In genomic region chr2:33133436-33133835, GRCh38 we compare ENCODE assay signal across 13 cellular contexts.
DNase-seq lines count a peak whose midpoint lies in the region; ATAC-seq and TF ChIP-seq lines count a peak whose summit lies in the region.
"Had no signal": no experiment of that assay in that cellular context is flagged by ENCODE, and none has a peak within 500 bp of the region (broad histone marks: within the 10 kb centered on the region; RNA-seq: fewer than 3 reads in every experiment).

No MANE protein-coding gene starts in this region.

- no peaks in the 10 kb centered on the region for H3K9me3 ChIP-seq in HEK293 (ENCODE audit: control insufficient read depth, insufficient read depth, low read depth, low read length)
- H3K9me3 ChIP-seq in cardiac muscle cell (ENCODE audit: low read depth), result no peaks in the 10 kb centered on the region
- H3K9me3 ChIP-seq: BE2C had no signal

- TF ChIP-seq CTCF in HEK293 (tag by site-specific recombination; IDR thresholded peaks at IDR 0.05) (no peak), VCaP (conservative IDR thresholded peaks at IDR 0.05) (no peak), cardiac muscle cell (IDR thresholded peaks at IDR 0.05; ENCODE audit: low read depth, low read length) (no peak)

- no peak overlapping the region for H3K4me3 Mint-ChIP-seq in stimulated activated naive CD8-positive, alpha-beta T cell treated with anti-CD3 and anti-CD28 coated beads, Interleukin-15, amount 100 ng/mL, for 72 hours
- H3K4me3 Mint-ChIP-seq: stimulated activated memory B cell treated with anti-CD40 and anti-IgM and Interleukin-4, amounts not matched to agents 10 μg/mL and 1 μg/mL and 100 μg/mL, for 72 hours had no signal

- no peaks in the 10 kb centered on the region for H3K27me3 ChIP-seq in cardiac muscle cell

- H3K36me3 ChIP-seq in HEK293 (ENCODE audit: control insufficient read depth in 2 of 2, insufficient read depth in 1 of 2, low read length in 2 of 2) (no peaks in the 10 kb centered on the region), cardiac muscle cell (peaks cover 8% of the 10 kb centered on the region)
- H3K36me3 ChIP-seq: BE2C had no signal

- CTCF ChIA-PET in HEK293 (lab: Yijun Ruan, JAX), result interaction anchor here (0.7 to 1.4 kb wide), 2 partner anchors 13 to 82 kb away, joined by 3 to 5 read pairs; no protein-coding TSS in a partner anchor

- no peak for ATAC-seq in GM18498 (IDR thresholded peaks at IDR 0.05; ENCODE audit: unreplicated experiment)
- no peak for ATAC-seq in stimulated activated naive CD8-positive, alpha-beta T cell treated with anti-CD3 and anti-CD28 coated beads, Interleukin-15, amount 100 ng/mL, for 72 hours
- ATAC-seq in HG02763 (IDR thresholded peaks at IDR 0.05; ENCODE audit: unreplicated experiment), result no peak
- ATAC-seq: stimulated activated memory B cell treated with anti-CD40 and anti-IgM and Interleukin-4, amounts not matched to agents 10 μg/mL and 1 μg/mL and 100 μg/mL, for 72 hours had no signal

- H3K4me1 ChIP-seq in HEK293 (ENCODE audit: control insufficient read depth, insufficient read depth, low read length), result peaks cover 19% of the 10 kb centered on the region
- peaks cover 41% of the 10 kb centered on the region for H3K4me1 ChIP-seq in cardiac muscle cell (ENCODE audit: low read depth)
- H3K4me1 ChIP-seq: BE2C had no signal

- H3K27ac ChIP-seq in HEK293 (ENCODE audit: extremely low read depth, low read depth, low read length) (peak overlapping the region; percentile 69), VCaP (peak overlapping the region; percentile 54), cardiac muscle cell (peak overlapping the region; percentile 76), caudate nucleus (ENCODE audit: low read depth, low read length) (no peak overlapping the region)

- H3K27ac Mint-ChIP-seq in stimulated activated naive CD8-positive, alpha-beta T cell treated with anti-CD3 and anti-CD28 coated beads, Interleukin-15, amount 100 ng/mL, for 72 hours, result no peak overlapping the region
- H3K27ac Mint-ChIP-seq: stimulated activated memory B cell treated with anti-CD40 and anti-IgM and Interleukin-4, amounts not matched to agents 10 μg/mL and 1 μg/mL and 100 μg/mL, for 72 hours had no signal

- no peaks in the 10 kb centered on the region for H3K9me3 Mint-ChIP-seq in stimulated activated naive CD8-positive, alpha-beta T cell treated with anti-CD3 and anti-CD28 coated beads, Interleukin-15, amount 100 ng/mL, for 72 hours
- H3K9me3 Mint-ChIP-seq: stimulated activated memory B cell treated with anti-CD40 and anti-IgM and Interleukin-4, amounts not matched to agents 10 μg/mL and 1 μg/mL and 100 μg/mL, for 72 hours had no signal

- POLR2A ChIA-PET in HEK293 (lab: Yijun Ruan, JAX), result interaction anchor here (1.6 kb wide), 1 partner anchor 186 kb away, joined by 3 read pairs; the partner anchor contains the start of gene LTBP1

- H3K4me1 Mint-ChIP-seq in stimulated activated naive CD8-positive, alpha-beta T cell treated with anti-CD3 and anti-CD28 coated beads, Interleukin-15, amount 100 ng/mL, for 72 hours, result no peaks in the 10 kb centered on the region
- H3K4me1 Mint-ChIP-seq: stimulated activated memory B cell treated with anti-CD40 and anti-IgM and Interleukin-4, amounts not matched to agents 10 μg/mL and 1 μg/mL and 100 μg/mL, for 72 hours had no signal

- H3K27me3 Mint-ChIP-seq in stimulated activated naive CD8-positive, alpha-beta T cell treated with anti-CD3 and anti-CD28 coated beads, Interleukin-15, amount 100 ng/mL, for 72 hours, result peaks cover 5% of the 10 kb centered on the region

- peak in 1 of 2 donors; percentile 64 for DNase-seq in cardiac muscle cell (ENCODE audit: low read depth in 1 of 2, low spot score in 1 of 2)
- peak; percentile 6 for DNase-seq in pons (ENCODE audit: low spot score)
- DNase-seq in caudate nucleus (lab: John Stamatoyannopoulos, UW), result no peak
- DNase-seq in stimulated activated naive CD8-positive, alpha-beta T cell treated with anti-CD3 and anti-CD28 coated beads, Interleukin-15, amount 100 ng/mL, for 72 hours, result no peak
- DNase-seq: BE2C, cortex of kidney, NCI-H1930, small intestine had no signal

- H3K4me3 ChIP-seq in HEK293 (ENCODE audit: low read depth, low read length) (no peak overlapping the region), cardiac muscle cell (no peak overlapping the region)

TF ChIP-seq in HEK293, 187 proteins besides CTCF, POLR2A, EP300 and RAD21:
- TF ChIP-seq ZSCAN4 (tag by site-specific recombination; IDR thresholded peaks at IDR 0.05) (no peak), ZNF785 (tag by site-specific recombination; IDR thresholded peaks at IDR 0.05) (no peak), ZNF335 (tag by site-specific recombination; conservative IDR thresholded peaks at IDR 0.05) (peak; percentile 63), INSM2 (tag by site-specific recombination; IDR thresholded peaks at IDR 0.05) (no peak)
- TF ChIP-seq, protein P1, sequence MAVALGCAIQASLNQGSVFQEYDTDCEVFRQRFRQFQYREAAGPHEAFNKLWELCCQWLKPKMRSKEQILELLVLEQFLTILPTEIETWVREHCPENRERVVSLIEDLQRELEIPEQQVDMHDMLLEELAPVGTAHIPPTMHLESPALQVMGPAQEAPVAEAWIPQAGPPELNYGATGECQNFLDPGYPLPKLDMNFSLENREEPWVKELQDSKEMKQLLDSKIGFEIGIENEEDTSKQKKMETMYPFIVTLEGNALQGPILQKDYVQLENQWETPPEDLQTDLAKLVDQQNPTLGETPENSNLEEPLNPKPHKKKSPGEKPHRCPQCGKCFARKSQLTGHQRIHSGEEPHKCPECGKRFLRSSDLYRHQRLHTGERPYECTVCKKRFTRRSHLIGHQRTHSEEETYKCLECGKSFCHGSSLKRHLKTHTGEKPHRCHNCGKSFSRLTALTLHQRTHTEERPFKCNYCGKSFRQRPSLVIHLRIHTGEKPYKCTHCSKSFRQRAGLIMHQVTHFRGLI (tag by site-specific recombination; IDR thresholded peaks at IDR 0.05), result no peak
